ENCODE assay signal across 14 cellular contexts in genomic region chr18:76462326-76462694, GRCh38.
"Had no signal": no experiment of that assay in that cellular context is flagged by ENCODE, and none has a peak within 500 bp of the region (broad histone marks: within the 10 kb centered on the region; RNA-seq: fewer than 3 reads in every experiment).

No MANE protein-coding gene starts in this region.

- H3K4me3 ChIP-seq: body of pancreas, esophagus squamous epithelium, mucosa of descending colon, upper lobe of right lung had no signal

- H3K27me3 ChIP-seq: body of pancreas, esophagus squamous epithelium, upper lobe of right lung had no signal

- H3K9me3 ChIP-seq: body of pancreas, esophagus squamous epithelium, mucosa of descending colon, upper lobe of right lung had no signal

- DNase-seq: activated CD4-positive, alpha-beta T cell treated with anti-CD3 and anti-CD28 coated beads, Interleukin-2, amount 50 U/mL, for 1 hour; activated effector memory CD4-positive, alpha-beta T cell treated with anti-CD3 and anti-CD28 coated beads, Interleukin-2, amount 50 U/mL, for 16 hours; amniotic stem cell; body of pancreas; central memory CD4-positive, alpha-beta T cell; esophagus squamous epithelium; foreskin melanocyte; left cardiac atrium; mucosa of descending colon; natural killer cell; stimulated activated CD4-positive, alpha-beta T cell treated with anti-CD3 and anti-CD28 coated beads, Interleukin-12 subunit alpha, Interleukin-12 subunit beta, amount 100 ng/mL, for 4 hours; stimulated activated naive CD4-positive, alpha-beta T cell treated with Interleukin-2 at 50 U/mL for 16 hours; upper lobe of right lung had no signal

- H3K4me3 Mint-ChIP-seq: natural killer cell had no signal

- H3K27ac Mint-ChIP-seq: activated naive CD4-positive, alpha-beta T cell treated with anti-CD3 and anti-CD28 coated beads, Interleukin-2, amount 50 U/mL, for 72 hours had no signal

- H3K36me3 ChIP-seq: upper lobe of right lung had no signal

- ATAC-seq: activated naive CD4-positive, alpha-beta T cell treated with anti-CD3 and anti-CD28 coated beads, Interleukin-2, amount 50 U/mL, for 72 hours; body of pancreas; left cardiac atrium; mucosa of descending colon; natural killer cell; upper lobe of right lung had no signal

- H3K9me3 Mint-ChIP-seq: activated naive CD4-positive, alpha-beta T cell treated with anti-CD3 and anti-CD28 coated beads, Interleukin-2, amount 50 U/mL, for 72 hours; natural killer cell had no signal

- H3K36me3 Mint-ChIP-seq: activated naive CD4-positive, alpha-beta T cell treated with anti-CD3 and anti-CD28 coated beads, Interleukin-2, amount 50 U/mL, for 72 hours; natural killer cell had no signal

- H3K27ac ChIP-seq: body of pancreas, esophagus squamous epithelium, upper lobe of right lung had no signal
